In genomic region chr1:116972676-116973035, GRCh38 we compare ENCODE assay signal across 29 cellular contexts. TPM values are rescaled to one million over a fixed set of nuclear protein-coding genes. Genes with fewer than 3 reads are reported as not detected.
A peak's percentile ranks its signal among the peaks of the same experiment; 100 is the strongest.
DNase-seq lines count a peak whose midpoint lies in the region; ATAC-seq and TF ChIP-seq lines count a peak whose summit lies in the region.
"Had no signal": no experiment of that assay in that cellular context is flagged by ENCODE, and none has a peak within 500 bp of the region (broad histone marks: within the 10 kb centered on the region; RNA-seq: fewer than 3 reads in every experiment).

No MANE protein-coding gene starts in this region.

- WGBS in gastroesophageal sphincter (ENCODE audit: low coverage in 1 of 2), 2 donors: 11 to 48% methylated on average over 1 to 2 of the region's 2 CpGs

- H3K4me3 Mint-ChIP-seq in natural killer cell: no peak overlapping the region
- H3K4me3 Mint-ChIP-seq: activated B cell treated with CpG ODN at 0.5 μM for 24 hours; endodermal cell; natural killer cell treated with Interleukin-12 subunit alpha and Interleukin-12 subunit beta and Interleukin-15 and Interleukin-18, amount 100 ng/mL, for 72 hours; stimulated activated naive B cell treated with anti-CD40 and anti-IgM and Interleukin-4, amounts not matched to agents 10 μg/mL and 1 μg/mL and 100 μg/mL, for 72 hours; T-helper 2 cell treated with Interferon-gamma antibody and Interleukin-4, amounts not matched to agents 5 μg/mL and 100 μg/mL, for 36 hours had no signal

- H3K4me3 ChIP-seq in gastroesophageal sphincter (no peak overlapping the region), skeletal muscle satellite cell (ENCODE audit: low read length) (no peak overlapping the region), foreskin fibroblast (ENCODE audit: low read depth in 1 of 2, low read length in 2 of 2) (no peak overlapping the region)
- H3K4me3 ChIP-seq: colonic mucosa, K562 had no signal

- no peak overlapping the region for H3K27ac Mint-ChIP-seq in natural killer cell
- H3K27ac Mint-ChIP-seq: activated B cell treated with CpG ODN at 0.5 μM for 24 hours; activated T-helper 2 cell treated with anti-CD3 and anti-CD28 coated beads, Interferon-gamma antibody, Interleukin-2, Interleukin-4, amounts not matched to agents 10 μg/mL and 5 μg/mL and 100 μg/mL, durations not matched to agents 14 hours and 24 hours and 36 hours; endodermal cell; natural killer cell treated with Interleukin-12 subunit alpha and Interleukin-12 subunit beta and Interleukin-15 and Interleukin-18, amount 100 ng/mL, for 72 hours; stimulated activated naive B cell treated with anti-CD40 and anti-IgM and Interleukin-4, amounts not matched to agents 10 μg/mL and 1 μg/mL and 100 μg/mL, for 72 hours; T-helper 2 cell treated with Interferon-gamma antibody and Interleukin-4, amounts not matched to agents 5 μg/mL and 100 μg/mL, for 36 hours had no signal

- intact Hi-C loops in natural killer cell (cut with micrococcal nuclease): no loop called here

- no peak for TF ChIP-seq EP300 in gastroesophageal sphincter (IDR thresholded peaks at IDR 0.05)

- no peak for ATAC-seq in gastroesophageal sphincter
- ATAC-seq in natural killer cell: no peak
- ATAC-seq: activated naive CD4-positive, alpha-beta T cell treated with anti-CD3 and anti-CD28 coated beads, Interleukin-2, amount 50 U/mL, for 72 hours; K562; left colon; natural killer cell treated with Interleukin-12 subunit alpha and Interleukin-12 subunit beta and Interleukin-15 and Interleukin-18, amount 100 ng/mL, for 72 hours; stimulated activated naive B cell treated with anti-CD40 and anti-IgM and Interleukin-4, amounts not matched to agents 10 μg/mL and 1 μg/mL and 100 μg/mL, for 72 hours had no signal

- H3K36me3 Mint-ChIP-seq in natural killer cell: no peaks in the 10 kb centered on the region
- H3K36me3 Mint-ChIP-seq: natural killer cell treated with Interleukin-12 subunit alpha and Interleukin-12 subunit beta and Interleukin-15 and Interleukin-18, amount 100 ng/mL, for 72 hours had no signal

- H3K9me3 ChIP-seq in gastroesophageal sphincter: no peaks in the 10 kb centered on the region
- no peaks in the 10 kb centered on the region for H3K9me3 ChIP-seq in skeletal muscle satellite cell (replicated peaks; ENCODE audit: low read length)
- H3K9me3 ChIP-seq: colonic mucosa had no signal

- H3K4me1 Mint-ChIP-seq in natural killer cell: no peaks in the 10 kb centered on the region
- H3K4me1 Mint-ChIP-seq: activated B cell treated with CpG ODN at 0.5 μM for 24 hours; endodermal cell; stimulated activated naive B cell treated with anti-CD40 and anti-IgM and Interleukin-4, amounts not matched to agents 10 μg/mL and 1 μg/mL and 100 μg/mL, for 72 hours had no signal

- H3K36me3 ChIP-seq in gastroesophageal sphincter: peaks cover 0 to 16% of the 10 kb centered on the region in 2 donors
- H3K36me3 ChIP-seq in skeletal muscle satellite cell (ENCODE audit: insufficient read depth, low read length): no peaks in the 10 kb centered on the region
- H3K36me3 ChIP-seq: colonic mucosa had no signal

- H3K9ac ChIP-seq in skeletal muscle satellite cell (ENCODE audit: low read depth, low read length): no peak overlapping the region

- peaks cover 13% of the 10 kb centered on the region in 2 donors for H3K27me3 Mint-ChIP-seq in natural killer cell (ENCODE audit: low read depth in 2 of 2)

- DNase-seq in M059J (ENCODE audit: low read depth): peak; percentile 67
- peak; percentile 25 for DNase-seq in astrocyte of the hippocampus (ENCODE audit: low read depth, low spot score)
- DNase-seq in foreskin fibroblast: no peak
- DNase-seq in activated CD4-positive, alpha-beta T cell treated with anti-CD3 and anti-CD28 coated beads for 48 hours: no peak
- no peak for DNase-seq in T1000 (lab: John Stamatoyannopoulos, UW)
- DNase-seq in natural killer cell: no peak
- DNase-seq: activated B cell treated with CpG ODN at 0.5 μM for 24 hours; activated CD4-positive, alpha-beta T cell treated with anti-CD3 and anti-CD28 coated beads, Interleukin-2, amount 50 U/mL, for 4 hours; colonic mucosa; DND-41; endodermal cell; left colon; midbrain; MM.1S; NCI-H1436; NCI-H2107; RPMI8226; stimulated activated CD4-positive, alpha-beta T cell treated with anti-CD3 and anti-CD28 coated beads, Interleukin-12 subunit alpha, Interleukin-12 subunit beta, amount 100 ng/mL, for 4 hours; stimulated activated CD4-positive, alpha-beta T cell treated with anti-CD3 and anti-CD28 coated beads, Interleukin-4, amount 100 ng/mL, for 24 hours; stimulated activated naive B cell treated with anti-CD40 and anti-IgM and Interleukin-4, amounts not matched to agents 10 μg/mL and 1 μg/mL and 100 μg/mL, for 72 hours had no signal

- peak overlapping the region; percentile 7 to 75 (median 68) for H3K27ac ChIP-seq in gastroesophageal sphincter
- H3K27ac ChIP-seq: C4-2B, colonic mucosa had no signal

- TF ChIP-seq POLR2A in gastroesophageal sphincter (IDR thresholded peaks at IDR 0.05): no peak

- H3K4me1 ChIP-seq in gastroesophageal sphincter (peaks cover 11 to 30% (median 12%) of the 10 kb centered on the region in 3 donors), skeletal muscle satellite cell (ENCODE audit: control insufficient read depth, insufficient read depth, low read length) (peaks cover 14% of the 10 kb centered on the region)
- H3K4me1 ChIP-seq: colonic mucosa had no signal

- no peak for TF ChIP-seq CTCF in gastroesophageal sphincter (IDR thresholded peaks at IDR 0.05)
- TF ChIP-seq CTCF in foreskin fibroblast (IDR thresholded peaks at IDR 0.05; ENCODE audit: low read depth, low read length): no peak
- no peak for TF ChIP-seq CTCF in natural killer cell (IDR thresholded peaks at IDR 0.05)

- H3K4me2 ChIP-seq in skeletal muscle satellite cell (ENCODE audit: low read length): peak overlapping the region; percentile 18

- H3K9me3 Mint-ChIP-seq in natural killer cell: no peaks in the 10 kb centered on the region
- H3K9me3 Mint-ChIP-seq: natural killer cell treated with Interleukin-12 subunit alpha and Interleukin-12 subunit beta and Interleukin-15 and Interleukin-18, amount 100 ng/mL, for 72 hours; T-helper 2 cell treated with Interferon-gamma antibody and Interleukin-4, amounts not matched to agents 5 μg/mL and 100 μg/mL, for 36 hours had no signal

- H3K27me3 ChIP-seq in gastroesophageal sphincter (no peaks in the 10 kb centered on the region), skeletal muscle satellite cell (ENCODE audit: control insufficient read depth, insufficient read depth, low read length) (no peaks in the 10 kb centered on the region)
- H3K27me3 ChIP-seq: colonic mucosa had no signal

RNA-seq across cellular contexts. Expression of gene CD101, which starts 28.9 kb away (rescaled TPM):
- total RNA-seq in M059J (2014; rRNA removed; shearing (Covaris generic)): 0.07 and 1.2 TPM in 2 replicates
- total RNA-seq in gastroesophageal sphincter (1 to 10 TPM in 1 of 4 donors, under 1 TPM in 3; 0.35 to 5.3 (median 0.84) TPM), natural killer cell (1 to 10 TPM in 2 of 3 donors, under 1 TPM in 1; 0.82 to 3.1 (median 2.5) TPM)
- 0.22 TPM in 1 of 2 replicates, not detected in the other for total RNA-seq in skeletal muscle satellite cell (2012; rRNA removed)
- total RNA-seq: fibroblast of lung had no signal

Comparison
In these comparisons a context has a peak if more than half of its experiments do, and no peak if none do; other contexts are left out.
1. DNase-seq: peak in M059J (single experiment) and astrocyte of the hippocampus (single experiment); none in foreskin fibroblast (0 of 2), activated CD4-positive, alpha-beta T cell treated with anti-CD3 and anti-CD28 coated beads for 48 hours (single experiment), T1000 (single experiment) and natural killer cell (single experiment).